ENCODE assay signal across 1 cellular context in genomic region chr5:177447611-177448243, GRCh38.
TF ChIP-seq lines count a peak whose summit lies in the region.

No MANE protein-coding gene starts in this region.

TF ChIP-seq in HepG2, 621 proteins besides CTCF, POLR2A, EP300 and RAD21 (continued from another document and continues in another):
- TF ChIP-seq, protein P1, sequence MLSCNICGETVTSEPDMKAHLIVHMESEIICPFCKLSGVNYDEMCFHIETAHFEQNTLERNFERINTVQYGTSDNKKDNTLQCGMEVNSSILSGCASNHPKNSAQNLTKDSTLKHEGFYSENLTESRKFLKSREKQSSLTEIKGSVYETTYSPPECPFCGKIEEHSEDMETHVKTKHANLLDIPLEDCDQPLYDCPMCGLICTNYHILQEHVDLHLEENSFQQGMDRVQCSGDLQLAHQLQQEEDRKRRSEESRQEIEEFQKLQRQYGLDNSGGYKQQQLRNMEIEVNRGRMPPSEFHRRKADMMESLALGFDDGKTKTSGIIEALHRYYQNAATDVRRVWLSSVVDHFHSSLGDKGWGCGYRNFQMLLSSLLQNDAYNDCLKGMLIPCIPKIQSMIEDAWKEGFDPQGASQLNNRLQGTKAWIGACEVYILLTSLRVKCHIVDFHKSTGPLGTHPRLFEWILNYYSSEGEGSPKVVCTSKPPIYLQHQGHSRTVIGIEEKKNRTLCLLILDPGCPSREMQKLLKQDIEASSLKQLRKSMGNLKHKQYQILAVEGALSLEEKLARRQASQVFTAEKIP (CRISPR knock-in tag; IDR thresholded peaks at IDR 0.05; ENCODE audit: borderline replicate concordance), result no peak
- TF ChIP-seq ZNF784 (CRISPR knock-in tag; IDR thresholded peaks at IDR 0.05; ENCODE audit: borderline replicate concordance) (no peak), RBFOX2 (IDR thresholded peaks at IDR 0.05; ENCODE audit: low read depth, low read length) (no peak; the same call in 1 of the 2 replicates), ARID5B (CRISPR knock-in tag; IDR thresholded peaks at IDR 0.05) (peak; percentile 70), NAIF1 (CRISPR knock-in tag; IDR thresholded peaks at IDR 0.05; ENCODE audit: borderline replicate concordance) (no peak), LCORL (IDR thresholded peaks at IDR 0.05) (no peak), LCORL (CRISPR knock-in tag; IDR thresholded peaks at IDR 0.05) (peak; percentile 61), RAD51 (IDR thresholded peaks at IDR 0.05; ENCODE audit: borderline replicate concordance) (no peak), ZNF790 (CRISPR knock-in tag; IDR thresholded peaks at IDR 0.05; ENCODE audit: borderline replicate concordance) (no peak), MTF1 (CRISPR knock-in tag; IDR thresholded peaks at IDR 0.05) (no peak), ZSCAN25 (CRISPR knock-in tag; IDR thresholded peaks at IDR 0.05) (no peak), ZNF672 (CRISPR knock-in tag; IDR thresholded peaks at IDR 0.05) (no peak), SPEN (CRISPR knock-in tag; IDR thresholded peaks at IDR 0.05; ENCODE audit: low read depth) (0 out of 2 replicates have a peak, but pooled peaks have one; percentile 9), TARDBP (CRISPR knock-in tag; IDR thresholded peaks at IDR 0.05) (no peak), NCOA5 (CRISPR knock-in tag; IDR thresholded peaks at IDR 0.05) (no peak), ZNF598 (CRISPR knock-in tag; IDR thresholded peaks at IDR 0.05; ENCODE audit: borderline replicate concordance) (no peak), POGK (CRISPR knock-in tag; conservative IDR thresholded peaks at IDR 0.05) (peak; percentile 71; the same call in 1 of the 2 replicates), KLF12 (CRISPR knock-in tag; IDR thresholded peaks at IDR 0.05; ENCODE audit: borderline replicate concordance) (no peak), SRY (CRISPR knock-in tag; IDR thresholded peaks at IDR 0.05) (0 out of 2 replicates have a peak, but pooled peaks have one; percentile 31), ZNF670 (CRISPR knock-in tag; IDR thresholded peaks at IDR 0.05; ENCODE audit: borderline replicate concordance) (no peak), ZBTB26 (CRISPR knock-in tag; IDR thresholded peaks at IDR 0.05; ENCODE audit: borderline replicate concordance) (peak; percentile 30; the same call in 1 of the 2 replicates), ZNF530 (CRISPR knock-in tag; IDR thresholded peaks at IDR 0.05; ENCODE audit: low read depth) (no peak), BCLAF1 (IDR thresholded peaks at IDR 0.05) (no peak), HNF1B (CRISPR knock-in tag; IDR thresholded peaks at IDR 0.05) (peak; percentile 27; the same call in 1 of the 2 replicates), SIN3B (IDR thresholded peaks at IDR 0.05; ENCODE audit: low read length) (no peak), TP53 (CRISPR knock-in tag; conservative IDR thresholded peaks at IDR 0.05) (no peak), HNF4G (IDR thresholded peaks at IDR 0.05; ENCODE audit: borderline replicate concordance, low read depth, low read length) (no peak), HNF4G (CRISPR knock-in tag; IDR thresholded peaks at IDR 0.05; ENCODE audit: borderline replicate concordance, low read depth) (no peak), ZNF121 (CRISPR knock-in tag; IDR thresholded peaks at IDR 0.05) (no peak), KAT2B (IDR thresholded peaks at IDR 0.05; ENCODE audit: borderline replicate concordance, low read depth, low read length) (no peak), PCBP2 (optimal IDR thresholded peaks at IDR 0.05; ENCODE audit: low read depth, low read length, poor library complexity, severe bottlenecking) (no peak), ADNP (CRISPR knock-in tag; IDR thresholded peaks at IDR 0.05) (no peak), ZNF333 (CRISPR knock-in tag; IDR thresholded peaks at IDR 0.05; ENCODE audit: borderline replicate concordance) (no peak), ZFP36L1 (CRISPR knock-in tag; IDR thresholded peaks at IDR 0.05) (no peak), DNMT3B (CRISPR knock-in tag; conservative IDR thresholded peaks at IDR 0.05) (no peak), ZMAT5 (CRISPR knock-in tag; IDR thresholded peaks at IDR 0.05; ENCODE audit: borderline replicate concordance, low read depth) (no peak), ZNF740 (CRISPR knock-in tag; IDR thresholded peaks at IDR 0.05) (no peak), MXD4 (CRISPR knock-in tag; IDR thresholded peaks at IDR 0.05) (peak; percentile 78; the same call in 1 of the 2 replicates), STAT5B (CRISPR knock-in tag; IDR thresholded peaks at IDR 0.05) (no peak), CCAR2 (optimal IDR thresholded peaks at IDR 0.05; ENCODE audit: low read depth, low read length) (no peak), ZNF570 (CRISPR knock-in tag; IDR thresholded peaks at IDR 0.05; ENCODE audit: borderline replicate concordance) (no peak)
- TF ChIP-seq, protein P2, sequence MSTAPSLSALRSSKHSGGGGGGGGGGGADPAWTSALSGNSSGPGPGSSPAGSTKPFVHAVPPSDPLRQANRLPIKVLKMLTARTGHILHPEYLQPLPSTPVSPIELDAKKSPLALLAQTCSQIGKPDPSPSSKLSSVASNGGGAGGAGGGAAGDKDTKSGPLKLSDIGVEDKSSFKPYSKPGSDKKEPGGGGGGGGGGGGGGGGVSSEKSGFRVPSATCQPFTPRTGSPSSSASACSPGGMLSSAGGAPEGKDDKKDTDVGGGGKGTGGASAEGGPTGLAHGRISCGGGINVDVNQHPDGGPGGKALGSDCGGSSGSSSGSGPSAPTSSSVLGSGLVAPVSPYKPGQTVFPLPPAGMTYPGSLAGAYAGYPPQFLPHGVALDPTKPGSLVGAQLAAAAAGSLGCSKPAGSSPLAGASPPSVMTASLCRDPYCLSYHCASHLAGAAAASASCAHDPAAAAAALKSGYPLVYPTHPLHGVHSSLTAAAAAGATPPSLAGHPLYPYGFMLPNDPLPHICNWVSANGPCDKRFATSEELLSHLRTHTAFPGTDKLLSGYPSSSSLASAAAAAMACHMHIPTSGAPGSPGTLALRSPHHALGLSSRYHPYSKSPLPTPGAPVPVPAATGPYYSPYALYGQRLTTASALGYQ (CRISPR knock-in tag; IDR thresholded peaks at IDR 0.05), result no peak
- TF ChIP-seq, protein P3, sequence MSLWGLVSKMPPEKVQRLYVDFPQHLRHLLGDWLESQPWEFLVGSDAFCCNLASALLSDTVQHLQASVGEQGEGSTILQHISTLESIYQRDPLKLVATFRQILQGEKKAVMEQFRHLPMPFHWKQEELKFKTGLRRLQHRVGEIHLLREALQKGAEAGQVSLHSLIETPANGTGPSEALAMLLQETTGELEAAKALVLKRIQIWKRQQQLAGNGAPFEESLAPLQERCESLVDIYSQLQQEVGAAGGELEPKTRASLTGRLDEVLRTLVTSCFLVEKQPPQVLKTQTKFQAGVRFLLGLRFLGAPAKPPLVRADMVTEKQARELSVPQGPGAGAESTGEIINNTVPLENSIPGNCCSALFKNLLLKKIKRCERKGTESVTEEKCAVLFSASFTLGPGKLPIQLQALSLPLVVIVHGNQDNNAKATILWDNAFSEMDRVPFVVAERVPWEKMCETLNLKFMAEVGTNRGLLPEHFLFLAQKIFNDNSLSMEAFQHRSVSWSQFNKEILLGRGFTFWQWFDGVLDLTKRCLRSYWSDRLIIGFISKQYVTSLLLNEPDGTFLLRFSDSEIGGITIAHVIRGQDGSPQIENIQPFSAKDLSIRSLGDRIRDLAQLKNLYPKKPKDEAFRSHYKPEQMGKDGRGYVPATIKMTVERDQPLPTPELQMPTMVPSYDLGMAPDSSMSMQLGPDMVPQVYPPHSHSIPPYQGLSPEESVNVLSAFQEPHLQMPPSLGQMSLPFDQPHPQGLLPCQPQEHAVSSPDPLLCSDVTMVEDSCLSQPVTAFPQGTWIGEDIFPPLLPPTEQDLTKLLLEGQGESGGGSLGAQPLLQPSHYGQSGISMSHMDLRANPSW (CRISPR knock-in tag; IDR thresholded peaks at IDR 0.05; ENCODE audit: borderline replicate concordance), result no peak
